In genomic region chr17:77696720-77697460, GRCh38 we compare ENCODE assay signal across 14 cellular contexts.
DNase-seq lines count a peak whose midpoint lies in the region; ATAC-seq lines count a peak whose summit lies in the region.
"Had no signal": no experiment of that assay in that cellular context is flagged by ENCODE, and none has a peak within 500 bp of the region (broad histone marks: within the 10 kb centered on the region; RNA-seq: fewer than 3 reads in every experiment).

No MANE protein-coding gene starts in this region.

- H3K4me3 ChIP-seq in iPS-18c (ENCODE audit: insufficient read depth, low read depth, low read length): peak overlapping the region; percentile 44
- H3K4me3 ChIP-seq: SK-N-MC had no signal

- H3K4me3 Mint-ChIP-seq in stimulated activated effector memory CD8-positive, alpha-beta T cell treated with anti-CD3 and anti-CD28 coated beads, Interleukin-12 subunit alpha, Interleukin-12 subunit beta, amount 100 ng/mL, for 72 hours: no peak overlapping the region
- H3K4me3 Mint-ChIP-seq: activated CD4-positive, alpha-beta T cell treated with anti-CD3 and anti-CD28 coated beads, Interleukin-2, amount 10 ng/mL, durations not matched to agents 24 days and 14 days; activated naive CD4-positive, alpha-beta T cell treated with anti-CD3 and anti-CD28 coated beads, Interleukin-2, amount 10 ng/mL, durations not matched to agents 7 days and 5 days had no signal

- no peak for ATAC-seq in stimulated activated effector memory CD8-positive, alpha-beta T cell treated with anti-CD3 and anti-CD28 coated beads, Interleukin-12 subunit alpha, Interleukin-12 subunit beta, amount 100 ng/mL, for 72 hours
- ATAC-seq in GM18511 (IDR thresholded peaks at IDR 0.05; ENCODE audit: unreplicated experiment) (no peak), esophagus mucosa (no peak), HG02870 (IDR thresholded peaks at IDR 0.05; ENCODE audit: unreplicated experiment) (no peak)

- H3K4me1 Mint-ChIP-seq in stimulated activated effector memory CD8-positive, alpha-beta T cell treated with anti-CD3 and anti-CD28 coated beads, Interleukin-12 subunit alpha, Interleukin-12 subunit beta, amount 100 ng/mL, for 72 hours: peaks cover 21% of the 10 kb centered on the region

- H3K27ac Mint-ChIP-seq in stimulated activated effector memory CD8-positive, alpha-beta T cell treated with anti-CD3 and anti-CD28 coated beads, Interleukin-12 subunit alpha, Interleukin-12 subunit beta, amount 100 ng/mL, for 72 hours: peak overlapping the region; percentile 65
- H3K27ac Mint-ChIP-seq: activated CD4-positive, alpha-beta T cell treated with anti-CD3 and anti-CD28 coated beads, Interleukin-2, amount 10 ng/mL, durations not matched to agents 24 days and 14 days; activated naive CD4-positive, alpha-beta T cell treated with anti-CD3 and anti-CD28 coated beads, Interleukin-2, amount 10 ng/mL, durations not matched to agents 7 days and 5 days had no signal

- peaks cover 3% of the 10 kb centered on the region for H3K9me3 Mint-ChIP-seq in stimulated activated effector memory CD8-positive, alpha-beta T cell treated with anti-CD3 and anti-CD28 coated beads, Interleukin-12 subunit alpha, Interleukin-12 subunit beta, amount 100 ng/mL, for 72 hours

- no peaks in the 10 kb centered on the region for H3K9me3 ChIP-seq in iPS-18c (ENCODE audit: control insufficient read depth, insufficient read depth, low read length)

- peak overlapping the region; percentile 62 for H3K27ac ChIP-seq in angular gyrus (ENCODE audit: low read depth, low read length)
- H3K27ac ChIP-seq: SK-N-MC had no signal

- DNase-seq in activated CD4-positive, CD25-positive, alpha-beta regulatory T cell treated with anti-CD3 and anti-CD28 coated beads, Interleukin-2, amount 50 U/mL, for 72 hours: peak; percentile 21
- DNase-seq in activated CD4-positive, CD25-positive, alpha-beta regulatory T cell (lab: John Stamatoyannopoulos, UW): no peak
- DNase-seq in stimulated activated effector memory CD8-positive, alpha-beta T cell treated with anti-CD3 and anti-CD28 coated beads, Interleukin-12 subunit alpha, Interleukin-12 subunit beta, amount 100 ng/mL, for 72 hours (ENCODE audit: low spot score in 2 of 2): no peak
- DNase-seq: activated CD4-positive, alpha-beta T cell treated with anti-CD3 and anti-CD28 coated beads, Interleukin-2, amount 10 ng/mL, durations not matched to agents 24 days and 14 days; activated naive CD4-positive, alpha-beta T cell treated with anti-CD3 and anti-CD28 coated beads, Interleukin-2, amount 10 ng/mL, durations not matched to agents 7 days and 5 days; foreskin fibroblast; GDM1; NCI-H774 had no signal

- H3K36me3 Mint-ChIP-seq in stimulated activated effector memory CD8-positive, alpha-beta T cell treated with anti-CD3 and anti-CD28 coated beads, Interleukin-12 subunit alpha, Interleukin-12 subunit beta, amount 100 ng/mL, for 72 hours: peaks cover 4% of the 10 kb centered on the region
